23 cellular contexts compared by ENCODE assay signal in the genomic region with DNA sequence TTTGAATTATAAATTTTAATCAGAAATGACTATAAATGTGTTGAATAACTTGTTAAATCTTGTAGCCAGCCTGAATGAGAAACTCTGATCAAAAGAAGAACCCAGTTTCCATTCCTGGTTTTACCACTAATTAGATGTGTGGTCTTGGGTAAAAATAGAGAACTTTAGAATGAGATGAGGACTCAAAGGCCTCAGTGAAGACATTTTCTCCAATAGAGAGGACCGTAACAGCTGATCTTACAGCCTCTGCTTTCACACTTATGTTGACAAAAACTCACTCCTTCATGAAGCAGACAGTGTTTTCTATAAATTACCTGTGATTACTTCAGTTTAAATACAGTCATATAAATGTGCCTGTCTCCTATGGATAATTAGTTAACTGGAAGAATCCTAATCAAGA.
"Had no signal": no experiment of that assay in that cellular context is flagged by ENCODE, and none has a peak within 500 bp of the region (broad histone marks: within the 10 kb centered on the region; RNA-seq: fewer than 3 reads in every experiment).

No MANE protein-coding gene starts in this region.

- H3K27ac Mint-ChIP-seq: naive thymus-derived CD4-positive, alpha-beta T cell; nephron; neural progenitor cell; progenitor cell of endocrine pancreas; stimulated activated naive CD8-positive, alpha-beta T cell treated with anti-CD3 and anti-CD28 coated beads, Interleukin-15, amount 100 ng/mL, for 72 hours had no signal

- H3K27me3 ChIP-seq: dorsolateral prefrontal cortex, neural progenitor cell, right lobe of liver, suprapubic skin, transverse colon, upper lobe of right lung, uterus had no signal

- H3K4me1 ChIP-seq: neural progenitor cell, parathyroid adenoma, right lobe of liver, suprapubic skin, upper lobe of right lung, uterus had no signal

- DNase-seq: dorsolateral prefrontal cortex; effector CD4-positive, alpha-beta T cell; hypothalamus; kidney; mesendoderm; midbrain; naive thymus-derived CD4-positive, alpha-beta T cell; right lobe of liver; stimulated activated CD4-positive, alpha-beta T cell treated with anti-CD3 and anti-CD28 coated beads, Interleukin-12 subunit alpha, Interleukin-12 subunit beta, amount 100 ng/mL, for 4 hours; stimulated activated CD4-positive, alpha-beta T cell treated with anti-CD3 and anti-CD28 coated beads, Interleukin-1b, Interleukin-23, amount 100 ng/mL, for 48 hours; stimulated activated CD4-positive, alpha-beta T cell treated with anti-CD3 and anti-CD28 coated beads, Interleukin-4, amount 100 ng/mL, for 1 hour; stimulated activated CD8-positive, alpha-beta memory T cell treated with anti-CD3 and anti-CD28 coated beads, Interleukin-4, amount 100 ng/mL, for 48 hours; stimulated activated naive CD4-positive, alpha-beta T cell; stimulated activated naive CD8-positive, alpha-beta T cell treated with anti-CD3 and anti-CD28 coated beads, Interleukin-15, amount 100 ng/mL, for 72 hours; transverse colon; upper lobe of right lung; uterus had no signal

- H3K9ac ChIP-seq: neural progenitor cell, parathyroid adenoma had no signal

- H3K9me3 ChIP-seq: right lobe of liver, suprapubic skin, transverse colon, upper lobe of right lung, uterus had no signal

- H3K4me3 ChIP-seq: dorsolateral prefrontal cortex, neural progenitor cell, right lobe of liver, smooth muscle cell, suprapubic skin, transverse colon, upper lobe of right lung, uterus had no signal

- H3K27ac ChIP-seq: dorsolateral prefrontal cortex, neural progenitor cell, parathyroid adenoma, right lobe of liver, suprapubic skin, transverse colon, upper lobe of right lung, uterus had no signal

- H3K9me3 Mint-ChIP-seq: neural progenitor cell; stimulated activated naive CD8-positive, alpha-beta T cell treated with anti-CD3 and anti-CD28 coated beads, Interleukin-15, amount 100 ng/mL, for 72 hours had no signal

- H3K36me3 ChIP-seq: neural progenitor cell, right lobe of liver, suprapubic skin, transverse colon, upper lobe of right lung, uterus had no signal

- H3K4me2 ChIP-seq: neural progenitor cell, smooth muscle cell had no signal

- H3K27me3 Mint-ChIP-seq: naive thymus-derived CD4-positive, alpha-beta T cell; progenitor cell of endocrine pancreas; stimulated activated naive CD8-positive, alpha-beta T cell treated with anti-CD3 and anti-CD28 coated beads, Interleukin-15, amount 100 ng/mL, for 72 hours had no signal

- H3K4me1 Mint-ChIP-seq: naive thymus-derived CD4-positive, alpha-beta T cell; nephron; neural progenitor cell; stimulated activated naive CD8-positive, alpha-beta T cell treated with anti-CD3 and anti-CD28 coated beads, Interleukin-15, amount 100 ng/mL, for 72 hours had no signal

- H3K36me3 Mint-ChIP-seq: naive thymus-derived CD4-positive, alpha-beta T cell; neural progenitor cell had no signal

- H3K4me3 Mint-ChIP-seq: naive thymus-derived CD4-positive, alpha-beta T cell; nephron; neural progenitor cell; stimulated activated naive CD8-positive, alpha-beta T cell treated with anti-CD3 and anti-CD28 coated beads, Interleukin-15, amount 100 ng/mL, for 72 hours had no signal
